ENCODE assay signal across 24 cellular contexts in the genomic region with DNA sequence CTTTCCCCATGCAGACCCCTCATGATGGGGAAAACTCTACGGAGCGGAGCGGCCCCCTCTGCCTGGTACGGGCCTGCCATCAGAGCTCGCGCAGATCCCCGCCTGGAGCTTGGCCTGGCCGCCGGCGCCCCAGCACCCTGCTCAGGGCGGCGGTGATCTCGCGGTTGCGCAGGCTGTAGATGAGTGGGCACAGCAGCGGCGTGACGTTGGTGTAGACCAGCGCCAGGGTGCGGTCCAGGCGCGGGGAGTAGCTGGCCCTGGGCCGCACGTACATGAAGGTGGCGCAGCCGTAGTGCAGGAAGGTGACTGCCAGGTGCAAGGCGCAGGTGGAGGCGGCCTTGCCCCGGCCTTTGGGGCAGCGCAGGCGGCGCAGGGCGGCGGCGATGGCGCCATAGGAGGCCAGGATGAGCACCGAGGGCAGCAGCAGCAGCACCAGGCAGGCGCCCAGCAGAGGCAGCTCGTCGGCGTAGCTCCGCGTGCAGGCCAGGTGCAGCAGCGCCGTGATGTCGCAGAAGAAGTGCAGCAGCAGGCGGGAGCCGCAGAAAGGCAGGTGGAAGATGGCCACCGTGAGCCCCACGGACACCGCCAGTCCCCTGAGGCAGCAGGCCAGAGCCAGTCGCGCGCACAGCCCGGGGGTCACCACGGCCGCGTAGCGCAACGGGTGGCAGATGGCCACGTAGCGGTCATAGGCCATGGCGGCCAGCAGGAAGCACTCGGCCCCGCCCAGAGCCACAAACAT. TPM values are rescaled to one million over a fixed set of nuclear protein-coding genes. Genes with fewer than 3 reads are reported as not detected.
A peak's percentile ranks its signal among the peaks of the same experiment; 100 is the strongest.
DNase-seq lines count a peak whose midpoint lies in the region; ATAC-seq and TF ChIP-seq lines count a peak whose summit lies in the region.
"Had no signal": no experiment of that assay in that cellular context is flagged by ENCODE, and none has a peak within 500 bp of the region (broad histone marks: within the 10 kb centered on the region; RNA-seq: fewer than 3 reads in every experiment).

No MANE protein-coding gene starts in this region.

- in situ Hi-C loops in IMR-90 (cut with MboI; ENCODE audit: low sequenced_read_pairs), result no loop called here

- H3K4me1 ChIP-seq in Caco-2, result peaks cover 38% of the 10 kb centered on the region
- peaks cover 4% of the 10 kb centered on the region; the same call in 1 of the 2 replicates for H3K4me1 ChIP-seq in IMR-90 (ENCODE audit: control insufficient read depth, insufficient read depth, low read length)
- H3K4me1 ChIP-seq in foreskin keratinocyte, result peaks cover 15% of the 10 kb centered on the region
- H3K4me1 ChIP-seq in rectal smooth muscle tissue (ENCODE audit: control insufficient read depth, insufficient read depth, low read length), result no peaks in the 10 kb centered on the region

- H3K4me3 Mint-ChIP-seq in Caco-2 (ENCODE audit: unreplicated experiment), result no peak overlapping the region
- H3K4me3 Mint-ChIP-seq: activated CD8-positive, alpha-beta T cell treated with anti-CD3 and anti-CD28 coated beads, Interleukin-2, amount 10 ng/mL, durations not matched to agents 7 days and 5 days; activated naive CD4-positive, alpha-beta T cell treated with anti-CD3 and anti-CD28 coated beads, Interleukin-2, amount 10 ng/mL, durations not matched to agents 7 days and 5 days; activated T-cell treated with anti-CD3 and anti-CD28 coated beads, Interleukin-2, amount 50 U/mL, for 24 hours; mesothelial cell of epicardium; natural killer cell treated with Interleukin-12 subunit alpha and Interleukin-12 subunit beta and Interleukin-15 and Interleukin-18, amount 100 ng/mL, for 72 hours had no signal

- TF ChIP-seq CTCF in Caco-2 (IDR thresholded peaks at IDR 0.05; ENCODE audit: insufficient read depth in 1 of 2, low read depth in 1 of 2, low read length in 1 of 2, severe bottlenecking in 1 of 2, unreplicated experiment in 1 of 2), result no peak
- no peak for TF ChIP-seq CTCF in IMR-90 (conservative IDR thresholded peaks at IDR 0.05; ENCODE audit: low read depth, low read length)
- TF ChIP-seq CTCF in foreskin keratinocyte (conservative IDR thresholded peaks at IDR 0.05), result no peak

- no TSS peak for BruUV-seq in Caco-2 (replicated peaks; lab: Mats Ljungman, UMichigan)
- BruUV-seq in IMR-90 (replicated peaks; lab: Mats Ljungman, UMichigan), result no TSS peak

- H2AK5ac ChIP-seq in IMR-90 (ENCODE audit: low read depth, low read length), result no peak overlapping the region

- H3K27ac Mint-ChIP-seq in Caco-2 (ENCODE audit: unreplicated experiment), result peak overlapping the region; percentile 17
- H3K27ac Mint-ChIP-seq: activated CD8-positive, alpha-beta T cell treated with anti-CD3 and anti-CD28 coated beads, Interleukin-2, amount 10 ng/mL, durations not matched to agents 7 days and 5 days; activated naive CD4-positive, alpha-beta T cell treated with anti-CD3 and anti-CD28 coated beads, Interleukin-2, amount 10 ng/mL, durations not matched to agents 7 days and 5 days; activated T-cell treated with anti-CD3 and anti-CD28 coated beads, Interleukin-2, amount 50 U/mL, for 24 hours; mesothelial cell of epicardium; natural killer cell treated with Interleukin-12 subunit alpha and Interleukin-12 subunit beta and Interleukin-15 and Interleukin-18, amount 100 ng/mL, for 72 hours had no signal

- H3K23ac ChIP-seq in IMR-90 (ENCODE audit: low read depth, low read length), result no peak overlapping the region

- no peaks in the 10 kb centered on the region for H3K27me3 ChIP-seq in Caco-2 (replicated peaks; ENCODE audit: control insufficient read depth, insufficient read depth, low read length)
- peaks cover 6% of the 10 kb centered on the region; the same call in 1 of the 2 replicates for H3K27me3 ChIP-seq in IMR-90 (ENCODE audit: control insufficient read depth, insufficient read depth, low read length)
- no peaks in the 10 kb centered on the region for H3K27me3 ChIP-seq in foreskin keratinocyte
- no peaks in the 10 kb centered on the region for H3K27me3 ChIP-seq in rectal smooth muscle tissue (ENCODE audit: control insufficient read depth, insufficient read depth, low read length)

- H3K27me3 Mint-ChIP-seq in Caco-2 (ENCODE audit: insufficient read depth, unreplicated experiment), result no peaks in the 10 kb centered on the region
- H3K27me3 Mint-ChIP-seq: activated naive CD4-positive, alpha-beta T cell treated with anti-CD3 and anti-CD28 coated beads, Interleukin-2, amount 10 ng/mL, durations not matched to agents 7 days and 5 days; activated T-cell treated with anti-CD3 and anti-CD28 coated beads, Interleukin-2, amount 50 U/mL, for 24 hours had no signal

- ATAC-seq in IMR-90 (ENCODE audit: low read depth) (peak; percentile 37; the same call in 1 of the 2 replicates), foreskin keratinocyte (peak; percentile 65), GM21576 (IDR thresholded peaks at IDR 0.05; ENCODE audit: unreplicated experiment) (no peak), HG02763 (IDR thresholded peaks at IDR 0.05; ENCODE audit: unreplicated experiment) (no peak)
- ATAC-seq: activated CD8-positive, alpha-beta T cell treated with anti-CD3 and anti-CD28 coated beads, Interleukin-2, amount 10 ng/mL, durations not matched to agents 7 days and 5 days had no signal

- DNase-seq in Caco-2 (no peak), IMR-90 (no peak), foreskin keratinocyte (no peak), inferior parietal cortex (ENCODE audit: extremely low spot score) (no peak), hepatic stellate cell (ENCODE audit: low spot score) (no peak)
- DNase-seq: activated CD4-positive, CD25-positive, alpha-beta regulatory T cell treated with anti-CD3 and anti-CD28 coated beads, Interleukin-2, amount 50 U/mL, for 72 hours; activated CD8-positive, alpha-beta T cell treated with anti-CD3 and anti-CD28 coated beads, Interleukin-2, amount 10 ng/mL, durations not matched to agents 7 days and 5 days; activated naive CD4-positive, alpha-beta T cell treated with anti-CD3 and anti-CD28 coated beads, Interleukin-2, amount 10 ng/mL, durations not matched to agents 7 days and 5 days; activated T-cell treated with anti-CD3 and anti-CD28 coated beads, Interleukin-2, amount 50 U/mL, for 24 hours; anterior cingulate cortex; dorsolateral prefrontal cortex; KG1; NCI-H2029; NCI-H446 treated with DMSO at 0.1 percent for 48 hours; stimulated activated CD4-positive, alpha-beta T cell treated with anti-CD3 and anti-CD28 coated beads, Interleukin-4, amount 100 ng/mL, for 24 hours had no signal

- H3K4me3 ChIP-seq in Caco-2 (ENCODE audit: low read depth, low read length), result no peak overlapping the region
- no peak overlapping the region for H3K4me3 ChIP-seq in IMR-90 (ENCODE audit: insufficient read depth, low read depth, low read length)
- peak overlapping the region; percentile 3 for H3K4me3 ChIP-seq in rectal smooth muscle tissue (ENCODE audit: low read length)

- POLR2A ChIA-PET in Caco-2 (lab: Charles Lee) (interaction anchor here (0.6 kb wide), 1 partner anchor 285 kb away, joined by 3 read pairs; no protein-coding TSS in a partner anchor), IMR-90 (lab: Charles Lee; ENCODE audit: unreplicated experiment) (no interaction called here)

- dilution Hi-C loops in IMR-90 (cut with HindIII; ENCODE audit: low sequenced_read_pairs, unreplicated experiment), result no loop called here

- H4K8ac ChIP-seq in IMR-90 (ENCODE audit: low read depth in 2 of 2, low read length in 2 of 2), result no peak overlapping the region

- H3K9me3 Mint-ChIP-seq in Caco-2 (ENCODE audit: unreplicated experiment), result peaks cover 17% of the 10 kb centered on the region
- H3K9me3 Mint-ChIP-seq: activated naive CD4-positive, alpha-beta T cell treated with anti-CD3 and anti-CD28 coated beads, Interleukin-2, amount 10 ng/mL, durations not matched to agents 7 days and 5 days; activated T-cell treated with anti-CD3 and anti-CD28 coated beads, Interleukin-2, amount 50 U/mL, for 24 hours; natural killer cell treated with Interleukin-12 subunit alpha and Interleukin-12 subunit beta and Interleukin-15 and Interleukin-18, amount 100 ng/mL, for 72 hours had no signal

- no peak overlapping the region for H2BK5ac ChIP-seq in IMR-90 (ENCODE audit: low read depth, low read length, poor library complexity, severe bottlenecking)

- H3K56ac ChIP-seq in IMR-90 (ENCODE audit: extremely low read depth, insufficient read depth, low read length), result no peak overlapping the region

- no peak overlapping the region for H2AK9ac ChIP-seq in IMR-90 (replicated peaks; ENCODE audit: low read depth, low read length, poor library complexity)

- no peak overlapping the region for H2BK120ac ChIP-seq in IMR-90 (ENCODE audit: low read depth, low read length)

- no peaks in the 10 kb centered on the region for H3K9me3 ChIP-seq in Caco-2
- no peaks in the 10 kb centered on the region for H3K9me3 ChIP-seq in IMR-90 (ENCODE audit: control insufficient read depth, insufficient read depth, low read length)

- TF ChIP-seq POLR2A in IMR-90 (IDR thresholded peaks at IDR 0.05; ENCODE audit: low read depth, low read length), result no peak

- H4K20me1 ChIP-seq in IMR-90 (ENCODE audit: insufficient read depth, low read length), result no peaks in the 10 kb centered on the region

- H4K5ac ChIP-seq in IMR-90 (ENCODE audit: low read depth, low read length), result no peak overlapping the region

- no peaks in the 10 kb centered on the region for H3K36me3 ChIP-seq in Caco-2 (ENCODE audit: control insufficient read depth, insufficient read depth, low read length)
- H3K36me3 ChIP-seq in IMR-90 (ENCODE audit: control insufficient read depth, insufficient read depth, low read length), result no peaks in the 10 kb centered on the region
- H3K36me3 ChIP-seq in rectal smooth muscle tissue (ENCODE audit: control insufficient read depth, insufficient read depth, low read length), result no peaks in the 10 kb centered on the region

- 34% methylated on average over 54 of the region's 65 CpGs; no CpG with 5 or more reads in 1 of the 2 experiments for WGBS in IMR-90 (ENCODE audit: extremely low coverage in 2 of 2, insufficient read length in 1 of 2), 2 experiments

- H3K4ac ChIP-seq in IMR-90 (ENCODE audit: low read depth, low read length), result no peak overlapping the region

- H3K9me1 ChIP-seq in IMR-90 (ENCODE audit: insufficient read depth, low read length), result no peaks in the 10 kb centered on the region

- no peaks in the 10 kb centered on the region for H3K79me1 ChIP-seq in IMR-90 (ENCODE audit: low read depth in 1 of 2, low read length in 2 of 2)

- no peak overlapping the region for H2BK20ac ChIP-seq in IMR-90 (ENCODE audit: low read depth, low read length)

- H3K4me2 ChIP-seq in IMR-90 (ENCODE audit: low read depth, low read length), result peak overlapping the region; percentile 55; the same call in 1 of the 2 replicates

- H3K14ac ChIP-seq in IMR-90 (replicated peaks; ENCODE audit: low read depth, low read length), result no peak overlapping the region

- no peak overlapping the region for H3K27ac ChIP-seq in IMR-90 (ENCODE audit: insufficient read depth, low read length)
- no peak overlapping the region for H3K27ac ChIP-seq in foreskin keratinocyte
- H3K27ac ChIP-seq in rectal smooth muscle tissue (ENCODE audit: low read depth, low read length), result no peak overlapping the region
- H3K27ac ChIP-seq: dorsolateral prefrontal cortex, epithelial cell of prostate had no signal

- H4K91ac ChIP-seq in IMR-90 (ENCODE audit: insufficient read depth, low read depth, low read length), result no peak overlapping the region

- no peak for TF ChIP-seq RAD21 in IMR-90 (IDR thresholded peaks at IDR 0.05; ENCODE audit: low read length)

- H2BK15ac ChIP-seq in IMR-90 (ENCODE audit: low read depth, low read length), result no peak overlapping the region

- no peak overlapping the region for H3K18ac ChIP-seq in IMR-90 (ENCODE audit: low read depth, low read length)

- intact Hi-C loops in Caco-2 (cut with micrococcal nuclease; ENCODE audit: unreplicated experiment), result no loop called here
- intact Hi-C loops in IMR-90 (cut with micrococcal nuclease), result no loop called here

- H2AFZ ChIP-seq in IMR-90 (replicated peaks; ENCODE audit: low read length, poor library complexity), result peak overlapping the region; percentile 81

- no peak overlapping the region for H3K9ac ChIP-seq in IMR-90 (ENCODE audit: low read depth, low read length)
- H3K9ac ChIP-seq in rectal smooth muscle tissue (ENCODE audit: low read length), result no peak overlapping the region

- H3K4me1 Mint-ChIP-seq in Caco-2 (ENCODE audit: low read depth, unreplicated experiment), result peaks cover 26% of the 10 kb centered on the region
- H3K4me1 Mint-ChIP-seq: activated naive CD4-positive, alpha-beta T cell treated with anti-CD3 and anti-CD28 coated beads, Interleukin-2, amount 10 ng/mL, durations not matched to agents 7 days and 5 days had no signal

- H3K36me3 Mint-ChIP-seq in Caco-2 (ENCODE audit: insufficient read depth, unreplicated experiment), result no peaks in the 10 kb centered on the region
- H3K36me3 Mint-ChIP-seq: activated naive CD4-positive, alpha-beta T cell treated with anti-CD3 and anti-CD28 coated beads, Interleukin-2, amount 10 ng/mL, durations not matched to agents 7 days and 5 days; mesothelial cell of epicardium; natural killer cell treated with Interleukin-12 subunit alpha and Interleukin-12 subunit beta and Interleukin-15 and Interleukin-18, amount 100 ng/mL, for 72 hours had no signal

- CTCF ChIA-PET in Caco-2 (lab: Charles Lee), result no interaction called here
- CTCF ChIA-PET in IMR-90 (lab: Yijun Ruan, JAX), result no interaction called here

RNA-seq across cellular contexts. Expression of gene TAS2R41, which starts 33.4 kb away (rescaled TPM):
- total RNA-seq in Caco-2 (2022) (not detected in 2 replicates), IMR-90 (2012; rRNA removed) (not detected in 2 replicates), foreskin keratinocyte (not detected in 2 replicates)
- polyA plus RNA-seq in IMR-90 (2012; rRNA removed) (not detected in 2 replicates), foreskin keratinocyte (not detected in 2 replicates)
- polyA plus RNA-seq in IMR-90 (2012; cell fraction: cytosol; rRNA removed), result not detected in 2 replicates
- polyA plus RNA-seq in IMR-90 (2012; cell fraction: nucleus; rRNA removed; ENCODE audit: low replicate concordance), result not detected in 2 replicates
- total RNA-seq: activated CD8-positive, alpha-beta T cell treated with anti-CD3 and anti-CD28 coated beads, Interleukin-2, amount 10 ng/mL, durations not matched to agents 7 days and 5 days; frontal cortex; mesothelial cell of epicardium; natural killer cell treated with Interleukin-12 subunit alpha and Interleukin-12 subunit beta and Interleukin-15 and Interleukin-18, amount 100 ng/mL, for 72 hours; RPMI7951 had no signal
- polyA plus RNA-seq: BJ had no signal

Comparison
In these comparisons a context has a peak if more than half of its experiments do, and no peak if none do; other contexts are left out.
1. ATAC-seq: peak in IMR-90 (single experiment) and foreskin keratinocyte (single experiment); none in GM21576 (single experiment) and HG02763 (single experiment).